Comparison of ENCODE assay signal across 9 cellular contexts in the genomic region with DNA sequence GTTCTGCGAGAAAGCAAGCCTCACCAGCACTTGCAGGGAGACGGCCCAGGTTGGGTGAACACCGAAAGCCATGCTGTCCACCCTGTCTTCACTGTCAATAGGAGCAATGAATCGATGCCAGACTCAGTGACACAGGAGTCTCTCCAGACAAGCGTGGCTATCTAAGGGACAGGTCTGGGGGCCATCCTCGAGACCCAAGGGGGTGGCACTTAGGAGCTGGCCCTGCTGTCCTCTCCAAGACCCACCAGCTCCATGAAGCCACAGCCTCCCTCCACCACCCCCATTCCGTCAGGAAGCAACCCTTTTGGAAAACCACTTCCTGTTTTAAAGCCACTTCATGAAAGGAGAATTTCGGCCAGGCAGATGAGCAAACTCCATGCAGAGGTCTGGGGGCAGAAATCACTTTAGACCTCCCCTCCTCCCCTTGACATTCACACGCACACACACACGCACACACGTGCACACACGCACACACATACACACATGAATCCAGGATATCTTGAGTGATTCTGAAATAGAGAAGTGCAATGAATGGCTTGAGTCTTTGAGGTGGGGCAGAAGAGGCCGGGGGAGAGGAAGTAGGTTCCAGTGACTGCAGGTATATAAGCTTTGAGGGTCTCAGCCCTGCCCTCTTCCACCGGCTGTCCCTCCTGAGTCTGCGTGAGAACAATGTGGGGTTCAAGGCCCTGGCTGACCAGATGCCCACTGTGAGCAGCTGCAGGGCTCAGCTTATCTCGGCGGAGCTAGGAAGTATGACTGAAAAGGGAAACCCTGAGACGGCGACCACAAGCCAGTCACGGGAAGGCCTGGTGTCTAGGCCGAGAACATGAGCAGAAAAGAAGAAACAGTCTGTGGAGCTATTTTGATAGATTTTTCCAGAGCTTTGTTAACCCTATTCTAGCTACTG. TPM values are rescaled to one million over a fixed set of nuclear protein-coding genes. Genes with fewer than 3 reads are reported as not detected.
A peak's percentile ranks its signal among the peaks of the same experiment; 100 is the strongest.
DNase-seq lines count a peak whose midpoint lies in the region; ATAC-seq lines count a peak whose summit lies in the region.
"Had no signal": no experiment of that assay in that cellular context is flagged by ENCODE, and none has a peak within 500 bp of the region (broad histone marks: within the 10 kb centered on the region; RNA-seq: fewer than 3 reads in every experiment).

No MANE protein-coding gene starts in this region.

- H3K4me3 Mint-ChIP-seq in activated naive CD4-positive, alpha-beta T cell treated with anti-CD3 and anti-CD28 coated beads, Interleukin-2, amount 50 U/mL, for 24 hours = peak overlapping the region; percentile 82
- H3K4me3 Mint-ChIP-seq: nephron had no signal

- peak overlapping the region; percentile 75 for H2BK15ac ChIP-seq in mesenchymal stem cell (ENCODE audit: low read depth, poor library complexity, severe bottlenecking)

- 55% methylated on average over 17 of the region's 21 CpGs for WGBS in mesenchymal stem cell

- H3K4me1 ChIP-seq in mesenchymal stem cell (ENCODE audit: control insufficient read depth, insufficient read depth, low read depth, low read length) = peaks cover 28% of the 10 kb centered on the region

- peak overlapping the region; percentile 96 for H2BK120ac ChIP-seq in mesenchymal stem cell (ENCODE audit: low read depth, low read length)

- H3K27ac Mint-ChIP-seq in activated naive CD4-positive, alpha-beta T cell treated with anti-CD3 and anti-CD28 coated beads, Interleukin-2, amount 50 U/mL, for 24 hours = peak overlapping the region; percentile 98
- H3K27ac Mint-ChIP-seq: nephron had no signal

- H3K79me1 ChIP-seq in mesenchymal stem cell (replicated peaks; ENCODE audit: low read length, poor library complexity, severe bottlenecking) = peaks cover 7% of the 10 kb centered on the region

- peak overlapping the region; percentile 39 for H3K27ac ChIP-seq in mesenchymal stem cell (ENCODE audit: low read length, poor library complexity, severe bottlenecking)

- peak overlapping the region in 1 of 2 experiments; percentile 75 for H3K14ac ChIP-seq in mesenchymal stem cell (ENCODE audit: low read length in 2 of 2)

- H3K4me3 ChIP-seq in mesenchymal stem cell (ENCODE audit: insufficient read depth in 1 of 2, low read depth in 1 of 2, low read length in 2 of 2) = no peak overlapping the region

- peak overlapping the region; percentile 92 for H4K91ac ChIP-seq in mesenchymal stem cell (ENCODE audit: low read length)

- H3K27me3 ChIP-seq in mesenchymal stem cell (ENCODE audit: control insufficient read depth in 1 of 2, insufficient read depth in 1 of 2, low read length in 2 of 2) = no peaks in the 10 kb centered on the region

- H2BK5ac ChIP-seq in mesenchymal stem cell (ENCODE audit: low read depth, low read length, poor library complexity, severe bottlenecking) = no peak overlapping the region

- peak overlapping the region; percentile 84 to 89 for H2BK12ac ChIP-seq in mesenchymal stem cell (ENCODE audit: low read length in 2 of 2)

- H4K8ac ChIP-seq in mesenchymal stem cell (ENCODE audit: low read length) = peak overlapping the region; percentile 95

- H2AFZ ChIP-seq in mesenchymal stem cell (ENCODE audit: low read depth, low read length) = no peak overlapping the region

- H2AK5ac ChIP-seq in mesenchymal stem cell (ENCODE audit: low read length, severe bottlenecking) = peak overlapping the region; percentile 29

- peak; percentile 94 for DNase-seq in OCI-M1 (lab: John Stamatoyannopoulos, UW)
- peak; percentile 86 for DNase-seq in mesenchymal stem cell
- no peak for DNase-seq in DMS79 (lab: John Stamatoyannopoulos, UW)
- no peak for DNase-seq in NCI-H2081 treated with DMSO at 0.1 percent for 48 hours (lab: John Stamatoyannopoulos, UW)
- no peak for DNase-seq in DMS79 treated with DMSO at 0.1 percent for 48 hours (lab: John Stamatoyannopoulos, UW)

- no peaks in the 10 kb centered on the region for H3K27me3 Mint-ChIP-seq in activated naive CD4-positive, alpha-beta T cell treated with anti-CD3 and anti-CD28 coated beads, Interleukin-2, amount 50 U/mL, for 24 hours

- H3K36me3 ChIP-seq in mesenchymal stem cell (ENCODE audit: control insufficient read depth in 1 of 2, insufficient read depth in 2 of 2, low read depth in 1 of 2, low read length in 2 of 2) = peaks cover 6 to 41% of the 10 kb centered on the region in 2 experiments

- no peak overlapping the region for H3K4me2 ChIP-seq in mesenchymal stem cell (ENCODE audit: low read length, poor library complexity, severe bottlenecking)

- H3K9ac ChIP-seq in mesenchymal stem cell (ENCODE audit: low read length) = no peak overlapping the region

- H3K4me1 Mint-ChIP-seq in activated naive CD4-positive, alpha-beta T cell treated with anti-CD3 and anti-CD28 coated beads, Interleukin-2, amount 50 U/mL, for 24 hours = peaks cover 81% of the 10 kb centered on the region

- H3K23ac ChIP-seq in mesenchymal stem cell (ENCODE audit: low read length in 2 of 2) = no peak overlapping the region

- H3K4ac ChIP-seq in mesenchymal stem cell (ENCODE audit: low read depth in 1 of 2, low read length in 2 of 2) = peak overlapping the region; percentile 19 to 90

- peak; percentile 29 for ATAC-seq in GM18858 (IDR thresholded peaks at IDR 0.05; ENCODE audit: unreplicated experiment)
- ATAC-seq in HG02852 (IDR thresholded peaks at IDR 0.05; ENCODE audit: unreplicated experiment) = peak; percentile 62

- peaks cover 18% of the 10 kb centered on the region for H3K36me3 Mint-ChIP-seq in activated naive CD4-positive, alpha-beta T cell treated with anti-CD3 and anti-CD28 coated beads, Interleukin-2, amount 50 U/mL, for 24 hours

- H3K18ac ChIP-seq in mesenchymal stem cell (ENCODE audit: low read depth in 1 of 2, low read length in 2 of 2) = peak overlapping the region; percentile 90 to 91

- no peaks in the 10 kb centered on the region for H3K9me3 ChIP-seq in mesenchymal stem cell (ENCODE audit: control insufficient read depth, low read length)

- no peaks in the 10 kb centered on the region for H3K9me3 Mint-ChIP-seq in activated naive CD4-positive, alpha-beta T cell treated with anti-CD3 and anti-CD28 coated beads, Interleukin-2, amount 50 U/mL, for 24 hours
- H3K9me3 Mint-ChIP-seq: nephron had no signal

RNA-seq across cellular contexts. Expression of a gene that starts 25.0 kb away (rescaled TPM):
- 310 TPM for polyA plus RNA-seq in mesenchymal stem cell (2013, experiment 1 of 2)
- 307 TPM for polyA plus RNA-seq in mesenchymal stem cell (2013, experiment 2 of 2)

Comparison
In these comparisons a context has a peak if more than half of its experiments do, and no peak if none do; other contexts are left out.
1. DNase-seq: peak in OCI-M1 (single experiment) and mesenchymal stem cell (single experiment); none in DMS79 (single experiment), NCI-H2081 treated with DMSO at 0.1 percent for 48 hours (single experiment) and DMS79 treated with DMSO at 0.1 percent for 48 hours (single experiment).